Comparison of ENCODE assay signal across 8 cellular contexts in genomic region chr7:141702047-141702567, GRCh38. TPM values are rescaled to one million over a fixed set of nuclear protein-coding genes. Genes with fewer than 3 reads are reported as not detected.
DNase-seq lines count a peak whose midpoint lies in the region; ATAC-seq lines count a peak whose summit lies in the region.

Gene DENND11 (minus strand): TSS chr7:141702166. CDS start chr7:141702153, 13 bp downstream.

- peak; percentile 70 for DNase-seq in COR-L47 (lab: John Stamatoyannopoulos, UW)
- peak; percentile 44 for DNase-seq in SW480 (ENCODE audit: low spot score)
- DNase-seq in anterior cingulate cortex (lab: John Stamatoyannopoulos, UW): peak in 35 of 58 donors; percentile 8 to 70 (median 39)
- peak; percentile 41 to 63 for DNase-seq in hippocampal formation (lab: John Stamatoyannopoulos, UW)
- peak; percentile 21 for DNase-seq in renal cortical epithelial cell (ENCODE audit: low read depth)
- no peak for DNase-seq in SKM-1 treated with dmso at 0.1 percent for 144 hours (lab: John Stamatoyannopoulos, UW; ENCODE audit: unreplicated experiment)

- ATAC-seq in GM19395 (IDR thresholded peaks at IDR 0.05; ENCODE audit: unreplicated experiment) (peak; percentile 71), HG03521 (IDR thresholded peaks at IDR 0.05; ENCODE audit: unreplicated experiment) (peak; percentile 58)

RNA-seq across cellular contexts. Expression of gene DENND11, which starts in this region (rescaled TPM):
- total RNA-seq in renal cortical epithelial cell: 12.3 and 17.6 TPM in 2 replicates
